In genomic region chr20:10466855-10467254, GRCh38 we compare ENCODE assay signal across 21 cellular contexts. TPM values are rescaled to one million over a fixed set of nuclear protein-coding genes. Genes with fewer than 3 reads are reported as not detected.
DNase-seq lines count a peak whose midpoint lies in the region; ATAC-seq and TF ChIP-seq lines count a peak whose summit lies in the region.
"Had no signal": no experiment of that assay in that cellular context is flagged by ENCODE, and none has a peak within 500 bp of the region (broad histone marks: within the 10 kb centered on the region; RNA-seq: fewer than 3 reads in every experiment).

No MANE protein-coding gene starts in this region.

- H3K4me3 Mint-ChIP-seq in activated T-helper 2 cell treated with anti-CD3 and anti-CD28 coated beads, Interferon-gamma antibody, Interleukin-2, Interleukin-4, amounts not matched to agents 10 μg/mL and 5 μg/mL and 100 μg/mL, durations not matched to agents 14 hours and 24 hours and 36 hours (ENCODE audit: low read depth) = no peak overlapping the region
- H3K4me3 Mint-ChIP-seq: activated naive CD8-positive, alpha-beta T cell treated with anti-CD3 and anti-CD28 coated beads, Interleukin-2, amount 10 ng/mL, durations not matched to agents 7 days and 5 days; activated T-helper 17 cell treated with anti-CD3 and anti-CD28 coated beads, Interleukin-2, amount 50 U/mL, for 72 hours; stimulated activated effector memory CD8-positive, alpha-beta T cell treated with anti-CD3 and anti-CD28 coated beads, Interleukin-12 subunit alpha, Interleukin-12 subunit beta, amount 100 ng/mL, for 72 hours; T-cell had no signal

- intact Hi-C loops in activated T-helper 2 cell treated with anti-CD3 and anti-CD28 coated beads, Interferon-gamma antibody, Interleukin-2, Interleukin-4, amounts not matched to agents 10 μg/mL and 5 μg/mL and 100 μg/mL, durations not matched to agents 14 hours and 24 hours and 36 hours (cut with micrococcal nuclease) = loop anchor here (5.0 kb wide), 4 partner anchors 45 to 1075 kb away; no protein-coding TSS in a partner anchor

- H3K4me1 Mint-ChIP-seq in activated T-helper 2 cell treated with anti-CD3 and anti-CD28 coated beads, Interferon-gamma antibody, Interleukin-2, Interleukin-4, amounts not matched to agents 10 μg/mL and 5 μg/mL and 100 μg/mL, durations not matched to agents 14 hours and 24 hours and 36 hours (ENCODE audit: low read depth) = peaks cover 28% of the 10 kb centered on the region

- H3K27me3 Mint-ChIP-seq in activated T-helper 2 cell treated with anti-CD3 and anti-CD28 coated beads, Interferon-gamma antibody, Interleukin-2, Interleukin-4, amounts not matched to agents 10 μg/mL and 5 μg/mL and 100 μg/mL, durations not matched to agents 14 hours and 24 hours and 36 hours (ENCODE audit: low read depth) = no peaks in the 10 kb centered on the region
- H3K27me3 Mint-ChIP-seq: activated naive CD8-positive, alpha-beta T cell treated with anti-CD3 and anti-CD28 coated beads, Interleukin-2, amount 10 ng/mL, durations not matched to agents 7 days and 5 days; activated T-helper 17 cell treated with anti-CD3 and anti-CD28 coated beads, Interleukin-2, amount 50 U/mL, for 72 hours; T-cell had no signal

- 40% methylated on average over 1 of the region's 3 CpGs; no CpG with 5 or more reads in 1 of the 2 experiments for WGBS in mesodermal cell (ENCODE audit: insufficient coverage in 2 of 2), 2 experiments

- ATAC-seq in GM19324 (IDR thresholded peaks at IDR 0.05; ENCODE audit: low FRiP score, unreplicated experiment) (no peak), GM21529 (IDR thresholded peaks at IDR 0.05; ENCODE audit: unreplicated experiment) (no peak)
- ATAC-seq: activated T-helper 17 cell treated with anti-CD3 and anti-CD28 coated beads, Interleukin-2, amount 50 U/mL, for 72 hours; stimulated activated effector memory CD8-positive, alpha-beta T cell treated with anti-CD3 and anti-CD28 coated beads, Interleukin-12 subunit alpha, Interleukin-12 subunit beta, amount 100 ng/mL, for 72 hours; T-cell had no signal

- H3K9ac ChIP-seq in subcutaneous abdominal adipose tissue (ENCODE audit: low read length in 5 of 5) = peak overlapping the region in 1 of 5 donors; percentile 63

- H3K36me3 ChIP-seq in SJCRH30 (no peaks in the 10 kb centered on the region), mesodermal cell (ENCODE audit: control insufficient read depth, insufficient read depth, low read length) (peaks cover 5% of the 10 kb centered on the region), subcutaneous abdominal adipose tissue (ENCODE audit: control insufficient read depth in 5 of 5, insufficient read depth in 5 of 5, low read length in 5 of 5) (no peaks in the 10 kb centered on the region)
- H3K36me3 ChIP-seq: neutrophil, tibial nerve had no signal

- H3K36me3 Mint-ChIP-seq in activated T-helper 2 cell treated with anti-CD3 and anti-CD28 coated beads, Interferon-gamma antibody, Interleukin-2, Interleukin-4, amounts not matched to agents 10 μg/mL and 5 μg/mL and 100 μg/mL, durations not matched to agents 14 hours and 24 hours and 36 hours (ENCODE audit: low read depth) = peaks cover 30% of the 10 kb centered on the region
- H3K36me3 Mint-ChIP-seq: stimulated activated effector memory CD8-positive, alpha-beta T cell treated with anti-CD3 and anti-CD28 coated beads, Interleukin-12 subunit alpha, Interleukin-12 subunit beta, amount 100 ng/mL, for 72 hours had no signal

- H3K4me1 ChIP-seq in SJCRH30 (peaks cover 40% of the 10 kb centered on the region), mesodermal cell (ENCODE audit: control insufficient read depth, insufficient read depth, low read length, poor library complexity, severe bottlenecking) (peaks cover 58% of the 10 kb centered on the region), subcutaneous abdominal adipose tissue (ENCODE audit: control insufficient read depth in 5 of 5, insufficient read depth in 5 of 5, low read length in 5 of 5) (peaks cover 0 to 42% (median 25%) of the 10 kb centered on the region in 5 donors)

- H3K4me3 ChIP-seq in SJCRH30 (peak overlapping the region; percentile 9; the same call in 1 of the 2 replicates), coronary artery (peak overlapping the region; percentile 46), mesodermal cell (ENCODE audit: extremely low read depth, insufficient read depth, low read length, poor library complexity, severe bottlenecking) (no peak overlapping the region), subcutaneous abdominal adipose tissue (ENCODE audit: low read depth in 1 of 5, low read length in 5 of 5) (no peak overlapping the region)
- H3K4me3 ChIP-seq: tibial nerve had no signal

- H3K27ac ChIP-seq in SJCRH30 = peak overlapping the region; percentile 79
- peak overlapping the region; percentile 63 to 64 for H3K27ac ChIP-seq in coronary artery
- H3K27ac ChIP-seq in mesodermal cell (ENCODE audit: low read depth, low read length, severe bottlenecking) = peak overlapping the region; percentile 93
- H3K27ac ChIP-seq in subcutaneous abdominal adipose tissue (ENCODE audit: low read depth, low read length) = peak overlapping the region; percentile 25
- H3K27ac ChIP-seq: neutrophil had no signal

- H3K9me3 Mint-ChIP-seq in activated T-helper 2 cell treated with anti-CD3 and anti-CD28 coated beads, Interferon-gamma antibody, Interleukin-2, Interleukin-4, amounts not matched to agents 10 μg/mL and 5 μg/mL and 100 μg/mL, durations not matched to agents 14 hours and 24 hours and 36 hours = peaks cover 13% of the 10 kb centered on the region
- H3K9me3 Mint-ChIP-seq: activated naive CD8-positive, alpha-beta T cell treated with anti-CD3 and anti-CD28 coated beads, Interleukin-2, amount 10 ng/mL, durations not matched to agents 7 days and 5 days; activated T-helper 17 cell treated with anti-CD3 and anti-CD28 coated beads, Interleukin-2, amount 50 U/mL, for 72 hours; T-cell had no signal

- H3K27ac Mint-ChIP-seq in activated T-helper 2 cell treated with anti-CD3 and anti-CD28 coated beads, Interferon-gamma antibody, Interleukin-2, Interleukin-4, amounts not matched to agents 10 μg/mL and 5 μg/mL and 100 μg/mL, durations not matched to agents 14 hours and 24 hours and 36 hours = no peak overlapping the region
- H3K27ac Mint-ChIP-seq: activated naive CD8-positive, alpha-beta T cell treated with anti-CD3 and anti-CD28 coated beads, Interleukin-2, amount 10 ng/mL, durations not matched to agents 7 days and 5 days; activated T-helper 17 cell treated with anti-CD3 and anti-CD28 coated beads, Interleukin-2, amount 50 U/mL, for 72 hours; stimulated activated effector memory CD8-positive, alpha-beta T cell treated with anti-CD3 and anti-CD28 coated beads, Interleukin-12 subunit alpha, Interleukin-12 subunit beta, amount 100 ng/mL, for 72 hours; T-cell had no signal

- TF ChIP-seq CTCF in coronary artery (IDR thresholded peaks at IDR 0.05) = no peak

- DNase-seq in SJCRH30 (peak in 1 of 2 experiments; percentile 28), coronary artery (ENCODE audit: low spot score) (no peak)
- no peak for DNase-seq in activated T-helper 2 cell treated with anti-CD3 and anti-CD28 coated beads, Interferon-gamma antibody, Interleukin-2, Interleukin-4, amounts not matched to agents 10 μg/mL and 5 μg/mL and 100 μg/mL, durations not matched to agents 14 hours and 24 hours and 36 hours (ENCODE audit: low spot score)
- DNase-seq: activated CD4-positive, alpha-beta T cell treated with anti-CD3 and anti-CD28 coated beads for 48 hours; activated naive CD8-positive, alpha-beta T cell treated with anti-CD3 and anti-CD28 coated beads, Interleukin-2, amount 10 ng/mL, durations not matched to agents 7 days and 5 days; COR-L47; effector CD4-positive, alpha-beta T cell; NCI-H1417; NCI-H2107; NCI-H524; RPMI8226; stimulated activated CD4-positive, alpha-beta T cell treated with anti-CD3 and anti-CD28 coated beads, Interleukin-15, amount 100 ng/mL, for 24 hours; T-cell had no signal

- H3K9me3 ChIP-seq in SJCRH30 (replicated peaks) = no peaks in the 10 kb centered on the region
- H3K9me3 ChIP-seq in mesodermal cell (ENCODE audit: control insufficient read depth, low read length) = peaks cover 5% of the 10 kb centered on the region
- H3K9me3 ChIP-seq in subcutaneous abdominal adipose tissue (ENCODE audit: control insufficient read depth in 5 of 5, low read length in 5 of 5) = peaks cover 0 to 4% (median 0%) of the 10 kb centered on the region in 5 donors
- H3K9me3 ChIP-seq: neutrophil had no signal

- H3K27me3 ChIP-seq in SJCRH30 (no peaks in the 10 kb centered on the region), subcutaneous abdominal adipose tissue (ENCODE audit: control insufficient read depth in 5 of 5, insufficient read depth in 4 of 5, low read length in 5 of 5) (no peaks in the 10 kb centered on the region)
- H3K27me3 ChIP-seq: neutrophil, tibial nerve had no signal

RNA-seq across cellular contexts. Expression of gene SLX4IP, which starts 31.8 kb away (rescaled TPM):
- 10.3 and 11.5 TPM in 2 replicates for total RNA-seq in SJCRH30 (2014; rRNA removed; shearing (Covaris generic))
- polyA plus RNA-seq in mesodermal cell (2013, experiment 1 of 2) = 3.5 TPM
- polyA plus RNA-seq in mesodermal cell (2013, experiment 2 of 2) = 4.1 TPM
- total RNA-seq in activated T-helper 2 cell treated with anti-CD3 and anti-CD28 coated beads, Interferon-gamma antibody, Interleukin-2, Interleukin-4, amounts not matched to agents 10 μg/mL and 5 μg/mL and 100 μg/mL, durations not matched to agents 14 hours and 24 hours and 36 hours = 6.3 and 6.4 TPM in 2 replicates

RNA-seq across cellular contexts. Expression of gene MKKS, which starts 32.8 kb away (rescaled TPM):
- 15.1 and 16.3 TPM in 2 replicates for total RNA-seq in SJCRH30 (2014; rRNA removed; shearing (Covaris generic))
- 15.2 TPM for polyA plus RNA-seq in mesodermal cell (2013, experiment 1 of 2)
- polyA plus RNA-seq in mesodermal cell (2013, experiment 2 of 2) = 13.4 TPM
- total RNA-seq in activated T-helper 2 cell treated with anti-CD3 and anti-CD28 coated beads, Interferon-gamma antibody, Interleukin-2, Interleukin-4, amounts not matched to agents 10 μg/mL and 5 μg/mL and 100 μg/mL, durations not matched to agents 14 hours and 24 hours and 36 hours = 8.2 and 8.5 TPM in 2 replicates

Comparison
In these comparisons a context has a peak if more than half of its experiments do, and no peak if none do; other contexts are left out.
1. H3K27ac ChIP-seq: peak in every context shown above with its lines; median percentile 93 in mesodermal cell; 79 in SJCRH30; 64 in coronary artery; 25 in subcutaneous abdominal adipose tissue.
2. H3K4me3 ChIP-seq: peak in SJCRH30 (single experiment) and coronary artery (single experiment); none in mesodermal cell (single experiment) and subcutaneous abdominal adipose tissue (0 of 5).